Comparison of ENCODE assay signal across 1 cellular context in genomic region chr7:132168239-132168638, GRCh38.
TF ChIP-seq lines count a peak whose summit lies in the region.

No MANE protein-coding gene starts in this region.

TF ChIP-seq in IMR-90, 13 proteins besides CTCF, POLR2A, EP300 and RAD21 (continued from another document):
- TF ChIP-seq CEBPB (IDR thresholded peaks at IDR 0.05; ENCODE audit: low read depth, low read length) (no peak), MAFK (IDR thresholded peaks at IDR 0.05; ENCODE audit: low read depth, low read length) (no peak), ELK1 (IDR thresholded peaks at IDR 0.05; ENCODE audit: borderline replicate concordance, low read depth, low read length) (no peak)
